24 cellular contexts compared by ENCODE assay signal in genomic region chr7:29192284-29192683, GRCh38. TPM values are rescaled to one million over a fixed set of nuclear protein-coding genes. Genes with fewer than 3 reads are reported as not detected.
DNase-seq lines count a peak whose midpoint lies in the region; ATAC-seq and TF ChIP-seq lines count a peak whose summit lies in the region.
"Had no signal": no experiment of that assay in that cellular context is flagged by ENCODE, and none has a peak within 500 bp of the region (broad histone marks: within the 10 kb centered on the region; RNA-seq: fewer than 3 reads in every experiment).

No MANE protein-coding gene starts in this region.

- no peak for DNase-seq in CD8-positive, alpha-beta memory T cell
- DNase-seq in cerebellar cortex (ENCODE audit: low spot score) (peak; percentile 23), neural crest cell (ENCODE audit: low read depth, low spot score) (no peak), GM20000 (ENCODE audit: low spot score) (no peak), UCSD-AML1 (lab: John Stamatoyannopoulos, UW; ENCODE audit: unreplicated experiment) (no peak)
- DNase-seq: ACHN; Calu3; CD8-positive, alpha-beta T cell; DMS153; HCEC 1CT; Kasumi-1; MG63; NCI-H1436 treated with DMSO at 0.1 percent for 48 hours; NCI-H2029; NCI-H2171 treated with DMSO at 0.1 percent for 48 hours; NCI-H446 treated with DMSO at 0.1 percent for 48 hours; Right ventricle myocardium superior had no signal

- peak overlapping the region in 6 of 8 donors; percentile 10 to 91 (median 42) for H3K27ac Mint-ChIP-seq in CD8-positive, alpha-beta memory T cell
- no peak overlapping the region for H3K27ac Mint-ChIP-seq in neural crest cell (ENCODE audit: unreplicated experiment)
- H3K27ac Mint-ChIP-seq: CD8-positive, alpha-beta T cell; GM23338 had no signal

- no peak overlapping the region for H3K4me3 ChIP-seq in CD8-positive, alpha-beta memory T cell (ENCODE audit: low read length)
- H3K4me3 ChIP-seq: BLaER1, MG63 had no signal

- ATAC-seq in GM21447 (IDR thresholded peaks at IDR 0.05; ENCODE audit: unreplicated experiment), result no peak
- no peak for ATAC-seq in HG03095 (IDR thresholded peaks at IDR 0.05; ENCODE audit: unreplicated experiment)
- ATAC-seq: CD8-positive, alpha-beta T cell; GM23338 had no signal

- peaks cover 0 to 8% (median 0%) of the 10 kb centered on the region in 3 donors for H3K36me3 Mint-ChIP-seq in CD8-positive, alpha-beta memory T cell
- H3K36me3 Mint-ChIP-seq in neural crest cell (ENCODE audit: low read depth), result no peaks in the 10 kb centered on the region

- peaks cover 10% of the 10 kb centered on the region for H3K4me1 ChIP-seq in CD8-positive, alpha-beta memory T cell (ENCODE audit: insufficient read depth, low read length)

- no peaks in the 10 kb centered on the region for H3K9me3 ChIP-seq in CD8-positive, alpha-beta memory T cell (ENCODE audit: low read length)
- H3K9me3 ChIP-seq in KOPT-K1 (ENCODE audit: insufficient read depth, low read length, poor library complexity, severe bottlenecking), result no peaks in the 10 kb centered on the region
- H3K9me3 ChIP-seq: BLaER1, MG63 had no signal

- peaks cover 27 to 48% (median 30%) of the 10 kb centered on the region in 3 donors for H3K4me1 Mint-ChIP-seq in CD8-positive, alpha-beta memory T cell
- peaks cover 10% of the 10 kb centered on the region for H3K4me1 Mint-ChIP-seq in neural crest cell

- H3K36me3 ChIP-seq in CD8-positive, alpha-beta memory T cell (ENCODE audit: insufficient read depth, low read length), result no peaks in the 10 kb centered on the region
- H3K36me3 ChIP-seq in KOPT-K1 (ENCODE audit: insufficient read depth, low read length), result no peaks in the 10 kb centered on the region
- H3K36me3 ChIP-seq: BLaER1, MG63 had no signal

- H3K27me3 Mint-ChIP-seq in CD8-positive, alpha-beta memory T cell, result peaks cover 0 to 6% of the 10 kb centered on the region in 2 donors
- H3K27me3 Mint-ChIP-seq in neural crest cell (ENCODE audit: low read depth), result peaks cover 61% of the 10 kb centered on the region

- TF ChIP-seq CTCF in neural crest cell (conservative IDR thresholded peaks at IDR 0.05), result no peak
- no peak for TF ChIP-seq CTCF in GM20000 (IDR thresholded peaks at IDR 0.05; ENCODE audit: extremely low read depth, missing control alignments)

- no peak overlapping the region for H3K27ac ChIP-seq in CD8-positive, alpha-beta memory T cell (ENCODE audit: low read depth, low read length)
- H3K27ac ChIP-seq in KOPT-K1 (ENCODE audit: low read depth, low read length, poor library complexity, severe bottlenecking), result peak overlapping the region; percentile 10
- H3K27ac ChIP-seq: BLaER1 had no signal

- H3K9me3 Mint-ChIP-seq in CD8-positive, alpha-beta memory T cell, result peaks cover 0 to 2% (median 0%) of the 10 kb centered on the region in 5 donors
- H3K9me3 Mint-ChIP-seq in neural crest cell, result no peaks in the 10 kb centered on the region
- H3K9me3 Mint-ChIP-seq: CD8-positive, alpha-beta T cell; GM23338 had no signal

- peak overlapping the region in 2 of 7 donors; percentile 54 to 85 for H3K4me3 Mint-ChIP-seq in CD8-positive, alpha-beta memory T cell
- peak overlapping the region; percentile 39 for H3K4me3 Mint-ChIP-seq in neural crest cell

- H3K27me3 ChIP-seq in CD8-positive, alpha-beta memory T cell (ENCODE audit: insufficient read depth, low read length, poor library complexity, severe bottlenecking), result no peaks in the 10 kb centered on the region

- POLR2A ChIA-PET in CD8-positive, alpha-beta memory T cell (lab: Charles Lee), result no interaction called here

- CTCF ChIA-PET in CD8-positive, alpha-beta memory T cell (lab: Charles Lee), result interaction anchor here (8.9 kb wide), 1 partner anchor 216 kb away, joined by 147 read pairs; no protein-coding TSS in a partner anchor

RNA-seq across cellular contexts. Expression of gene CHN2, which starts 2.3 kb away (rescaled TPM):
- total RNA-seq in CD8-positive, alpha-beta memory T cell, result 1 to 10 TPM; 4.1 to 5.3 TPM
- polyA plus RNA-seq in CD8-positive, alpha-beta memory T cell, result 30.4 TPM
- total RNA-seq in neural crest cell, result 15.4 and 15.9 TPM in 2 replicates
- total RNA-seq: G401, HT1080 had no signal

RNA-seq across cellular contexts. Expression of gene CPVL, which starts 45.9 kb away (rescaled TPM):
- 1 to 10 TPM; 1.0 to 1.3 TPM for total RNA-seq in CD8-positive, alpha-beta memory T cell
- polyA plus RNA-seq in CD8-positive, alpha-beta memory T cell, result not detected
- total RNA-seq in neural crest cell, result 31.3 and 32.9 TPM in 2 replicates
- total RNA-seq: G401 had no signal

Comparison
In these comparisons a context has a peak if more than half of its experiments do, and no peak if none do; other contexts are left out.
1. RNA of gene CPVL, which starts 45.9 kb away (total RNA-seq): 31.3 to 32.9 TPM in neural crest cell; 1.0 to 1.3 TPM in CD8-positive, alpha-beta memory T cell; every median in the first group is over 10 times any median in the second.